In genomic region chr17:28662527-28662829, GRCh38 we compare ENCODE assay signal across 8 cellular contexts. TPM values are rescaled to one million over a fixed set of nuclear protein-coding genes. Genes with fewer than 3 reads are reported as not detected.
A peak's percentile ranks its signal among the peaks of the same experiment; 100 is the strongest.
DNase-seq lines count a peak whose midpoint lies in the region; FAIRE-seq and TF ChIP-seq lines count a peak whose summit lies in the region.

No MANE protein-coding gene starts in this region.

- no peaks in the 10 kb centered on the region for H3K27me3 Mint-ChIP-seq in Calu3 (ENCODE audit: unreplicated experiment)

- peak overlapping the region; percentile 96 for H3K27ac Mint-ChIP-seq in Calu3 (ENCODE audit: unreplicated experiment)

- no peak for FAIRE-seq in HTR-8/SVneo (lab: Jason Lieb, UNC)

- no peak for TF ChIP-seq EP300 in ovary (IDR thresholded peaks at IDR 0.05)

- no peaks in the 10 kb centered on the region for H3K9me3 Mint-ChIP-seq in Calu3 (ENCODE audit: low read depth, unreplicated experiment)

- peak overlapping the region; percentile 98 for H3K9ac ChIP-seq in endocrine pancreas (ENCODE audit: control insufficient read depth, insufficient read depth, low read length)

- H3K9me3 ChIP-seq in endocrine pancreas (ENCODE audit: control insufficient read depth, low read length): no peaks in the 10 kb centered on the region
- H3K9me3 ChIP-seq in ovary: no peaks in the 10 kb centered on the region

- CTCF ChIA-PET in Calu3 (lab: Charles Lee): interaction anchor here (0.6 to 1.9 kb wide), 3 partner anchors 12 to 486 kb away, joined by 3 to 7 read pairs (median 5); no protein-coding TSS in a partner anchor

- peak overlapping the region; percentile 95 for H3K4me3 ChIP-seq in NB4 (ENCODE audit: low read depth, low read length)
- peak overlapping the region; percentile 95 for H3K4me3 ChIP-seq in endocrine pancreas (ENCODE audit: control insufficient read depth, insufficient read depth, low read length)
- H3K4me3 ChIP-seq in ovary: peak overlapping the region; percentile 83

- TF ChIP-seq CTCF in Calu3 (IDR thresholded peaks at IDR 0.05; ENCODE audit: unreplicated experiment) (no peak), NB4 (IDR thresholded peaks at IDR 0.05; ENCODE audit: low read depth, low read length) (no peak), ovary (IDR thresholded peaks at IDR 0.05) (no peak)

- TF ChIP-seq POLR2A in NB4 (IDR thresholded peaks at IDR 0.05; ENCODE audit: extremely low read depth, insufficient read length): no peak
- TF ChIP-seq POLR2A in ovary (IDR thresholded peaks at IDR 0.05): no peak

- H3K27me3 ChIP-seq in endocrine pancreas (ENCODE audit: control insufficient read depth, insufficient read depth, low read length) (no peaks in the 10 kb centered on the region), ovary (no peaks in the 10 kb centered on the region)

- H3K4me3 Mint-ChIP-seq in Calu3 (ENCODE audit: low read depth, unreplicated experiment): peak overlapping the region; percentile 94

- peak overlapping the region; percentile 82 to 96 for H3K27ac ChIP-seq in ovary

- peaks cover 40% of the 10 kb centered on the region for H3K4me1 Mint-ChIP-seq in Calu3 (ENCODE audit: low read depth, unreplicated experiment)

- no peak for DNase-seq in Calu3
- DNase-seq in NB4 (ENCODE audit: low read depth): no peak
- no peak for DNase-seq in ovary
- no peak for DNase-seq in medulla oblongata (ENCODE audit: extremely low spot score)
- no peak for DNase-seq in HTR-8/SVneo (ENCODE audit: insufficient read length, low spot score)
- DNase-seq in NCI-H1417 (lab: John Stamatoyannopoulos, UW): no peak
- no peak for DNase-seq in globus pallidus (ENCODE audit: low spot score)

- 0 to 1% (median 1%) methylated on average over 10 of the region's 10 CpGs for WGBS in ovary, 3 donors

- intact Hi-C loops in Calu3 (cut with micrococcal nuclease; ENCODE audit: unreplicated experiment): loop anchor here (5.0 kb wide), 1 partner anchor 55 kb away; the partner anchor contains the start of genes RAB34 and RPL23A
- intact Hi-C loops in ovary (cut with DNase I): loop anchor here in 1 of 4 donors (5.0 kb wide), 1 partner anchor 55 kb away; the partner anchor contains the start of genes RAB34 and RPL23A

- peaks cover 51% of the 10 kb centered on the region for H3K36me3 Mint-ChIP-seq in Calu3 (ENCODE audit: insufficient read depth, unreplicated experiment)

- BruUV-seq in Calu3 (replicated peaks; lab: Mats Ljungman, UMichigan): TSS peak; percentile 47

- no peaks in the 10 kb centered on the region for H3K36me3 ChIP-seq in endocrine pancreas (ENCODE audit: control insufficient read depth, insufficient read depth, low read length)
- no peaks in the 10 kb centered on the region for H3K36me3 ChIP-seq in ovary

- H3K4me1 ChIP-seq in endocrine pancreas (ENCODE audit: control insufficient read depth, insufficient read depth, low read length): peaks cover 21% of the 10 kb centered on the region
- H3K4me1 ChIP-seq in ovary (ENCODE audit: insufficient read depth): peaks cover 6% of the 10 kb centered on the region

RNA-seq across cellular contexts. Expression of gene SUPT6H, which starts 0.5 kb away (rescaled TPM):
- total RNA-seq in Calu3 (2022) (107 and 110 TPM in 2 replicates), ovary (10 to 100 TPM; 42.3 to 83.8 (median 67.2) TPM)
- 10 to 100 TPM; 34.8 to 80.1 TPM for polyA plus RNA-seq in ovary

RNA-seq across cellular contexts. Expression of gene SDF2, which starts 0.8 kb away (rescaled TPM):
- total RNA-seq in Calu3 (2022) (58.0 and 75.1 TPM in 2 replicates), ovary (10 to 100 TPM; 33.9 to 53.1 (median 46.7) TPM)
- 100 to 1,000 TPM in 1 of 2 donors, 10 to 100 TPM in 1; 62.7 to 118 TPM for polyA plus RNA-seq in ovary

RNA-seq across cellular contexts. Expression of gene BLTP2, which starts 17.5 kb away (rescaled TPM):
- total RNA-seq in Calu3 (2022): 158 and 160 TPM in 2 replicates
- 100 to 1,000 TPM in 3 of 7 donors, 10 to 100 TPM in 4; 57.2 to 148 (median 93.2) TPM for total RNA-seq in ovary
- 100 to 1,000 TPM in 1 of 2 donors, 10 to 100 TPM in 1; 24.9 to 100 TPM for polyA plus RNA-seq in ovary

RNA-seq across cellular contexts. Expression of gene RSKR, which starts 48.5 kb away (rescaled TPM):
- total RNA-seq in Calu3 (2022) (35.1 and 42.1 TPM in 2 replicates), ovary (10 to 100 TPM in 3 of 7 donors, 1 to 10 TPM in 4; 3.6 to 16.2 (median 7.9) TPM)
- polyA plus RNA-seq in ovary: 1 to 10 TPM; 4.1 to 8.7 TPM

RNA-seq across cellular contexts. Expression of gene PROCA1, which starts 49.2 kb away (rescaled TPM):
- total RNA-seq in Calu3 (2022) (4.2 and 4.3 TPM in 2 replicates), ovary (1 to 10 TPM; 4.0 to 6.7 (median 5.0) TPM)
- 1 to 10 TPM; 2.7 to 6.5 TPM for polyA plus RNA-seq in ovary
